In genomic region chr12:39930066-39930465, GRCh38 we compare ENCODE assay signal across 32 cellular contexts.
"Had no signal": no experiment of that assay in that cellular context is flagged by ENCODE, and none has a peak within 500 bp of the region (broad histone marks: within the 10 kb centered on the region; RNA-seq: fewer than 3 reads in every experiment).

No MANE protein-coding gene starts in this region.

- H3K9me3 Mint-ChIP-seq: activated CD4-positive, alpha-beta memory T cell treated with anti-CD3 and anti-CD28 coated beads, Interleukin-2, amount 10 ng/mL, durations not matched to agents 7 days and 5 days; activated CD4-positive, alpha-beta T cell treated with anti-CD3 and anti-CD28 coated beads, Interleukin-2, amount 10 ng/mL, durations not matched to agents 7 days and 5 days; activated naive CD4-positive, alpha-beta T cell treated with anti-CD3 and anti-CD28 coated beads, Interleukin-2, amount 10 ng/mL, durations not matched to agents 7 days and 5 days; activated naive CD4-positive, alpha-beta T cell treated with anti-CD3 and anti-CD28 coated beads, Interleukin-2, amount 50 U/mL, for 72 hours; activated naive CD8-positive, alpha-beta T cell treated with anti-CD3 and anti-CD28 coated beads, Interleukin-2, amount 10 ng/mL, durations not matched to agents 7 days and 5 days; activated T-cell treated with anti-CD3 and anti-CD28 coated beads, Interleukin-2, amount 50 U/mL, for 24 hours; activated T-cell treated with anti-CD3 and anti-CD28 coated beads, Interleukin-2, amount 50 U/mL, for 72 hours; central memory CD8-positive, alpha-beta T cell; effector memory CD8-positive, alpha-beta T cell; T-helper 2 cell treated with Interferon-gamma antibody and Interleukin-4, amounts not matched to agents 5 μg/mL and 100 μg/mL, for 36 hours had no signal

- H3K27ac ChIP-seq: brain microvascular endothelial cell, esophagus muscularis mucosa, foreskin keratinocyte, gastrocnemius medialis, heart right ventricle, hepatocyte had no signal

- H3K27ac Mint-ChIP-seq: activated CD4-positive, alpha-beta memory T cell treated with anti-CD3 and anti-CD28 coated beads, Interleukin-2, amount 10 ng/mL, durations not matched to agents 7 days and 5 days; activated CD4-positive, alpha-beta T cell treated with anti-CD3 and anti-CD28 coated beads, Interleukin-2, amount 10 ng/mL, durations not matched to agents 7 days and 5 days; activated naive CD4-positive, alpha-beta T cell treated with anti-CD3 and anti-CD28 coated beads, Interleukin-2, amount 10 ng/mL, durations not matched to agents 7 days and 5 days; activated naive CD4-positive, alpha-beta T cell treated with anti-CD3 and anti-CD28 coated beads, Interleukin-2, amount 50 U/mL, for 72 hours; activated naive CD8-positive, alpha-beta T cell treated with anti-CD3 and anti-CD28 coated beads, Interleukin-2, amount 10 ng/mL, durations not matched to agents 7 days and 5 days; activated T-cell treated with anti-CD3 and anti-CD28 coated beads, Interleukin-2, amount 50 U/mL, for 24 hours; activated T-cell treated with anti-CD3 and anti-CD28 coated beads, Interleukin-2, amount 50 U/mL, for 72 hours; effector memory CD8-positive, alpha-beta T cell; T-helper 2 cell treated with Interferon-gamma antibody and Interleukin-4, amounts not matched to agents 5 μg/mL and 100 μg/mL, for 36 hours had no signal

- H3K79me2 ChIP-seq: hepatocyte had no signal

- H3K9me3 ChIP-seq: esophagus muscularis mucosa, gastrocnemius medialis, heart right ventricle had no signal

- H3K4me2 ChIP-seq: hepatocyte had no signal

- H3K4me1 ChIP-seq: foreskin keratinocyte, gastrocnemius medialis had no signal

- H3K27me3 Mint-ChIP-seq: activated CD4-positive, alpha-beta memory T cell treated with anti-CD3 and anti-CD28 coated beads, Interleukin-2, amount 10 ng/mL, durations not matched to agents 7 days and 5 days; activated CD4-positive, alpha-beta T cell treated with anti-CD3 and anti-CD28 coated beads, Interleukin-2, amount 10 ng/mL, durations not matched to agents 7 days and 5 days; activated naive CD4-positive, alpha-beta T cell treated with anti-CD3 and anti-CD28 coated beads, Interleukin-2, amount 10 ng/mL, durations not matched to agents 7 days and 5 days; activated naive CD8-positive, alpha-beta T cell treated with anti-CD3 and anti-CD28 coated beads, Interleukin-2, amount 10 ng/mL, durations not matched to agents 7 days and 5 days; activated T-cell treated with anti-CD3 and anti-CD28 coated beads, Interleukin-2, amount 50 U/mL, for 24 hours; central memory CD8-positive, alpha-beta T cell; effector memory CD8-positive, alpha-beta T cell; T-helper 17 cell had no signal

- DNase-seq: activated CD4-positive, alpha-beta memory T cell treated with anti-CD3 and anti-CD28 coated beads, Interleukin-2, amount 10 ng/mL, durations not matched to agents 7 days and 5 days; activated CD4-positive, alpha-beta T cell treated with anti-CD3 and anti-CD28 coated beads for 1 hour; activated CD4-positive, alpha-beta T cell treated with anti-CD3 and anti-CD28 coated beads for 4 hours; activated CD4-positive, alpha-beta T cell treated with anti-CD3 and anti-CD28 coated beads, Interleukin-2, amount 10 ng/mL, durations not matched to agents 7 days and 5 days; activated CD4-positive, alpha-beta T cell treated with anti-CD3 and anti-CD28 coated beads, Interleukin-2, amount 50 U/mL, for 4 hours; activated CD4-positive, CD25-positive, alpha-beta regulatory T cell; activated CD8-positive, alpha-beta memory T cell treated with anti-CD3 and anti-CD28 coated beads, Interleukin-2, amount 50 U/mL, for 48 hours; activated gamma-delta T cell; activated naive CD4-positive, alpha-beta T cell; activated naive CD4-positive, alpha-beta T cell treated with anti-CD3 and anti-CD28 coated beads, Interleukin-2, amount 10 ng/mL, durations not matched to agents 7 days and 5 days; activated naive CD8-positive, alpha-beta T cell treated with anti-CD3 and anti-CD28 coated beads, Interleukin-2, amount 10 ng/mL, durations not matched to agents 7 days and 5 days; activated T-cell treated with anti-CD3 and anti-CD28 coated beads for 4 hours; activated T-cell treated with anti-CD3 and anti-CD28 coated beads, Interleukin-2, amount 50 U/mL, for 24 hours; activated T-cell treated with anti-CD3 and anti-CD28 coated beads, Interleukin-2, amount 50 U/mL, for 72 hours; brain microvascular endothelial cell; cortex of kidney; dermis blood vessel endothelial cell; effector CD4-positive, alpha-beta T cell; effector memory CD8-positive, alpha-beta T cell; erythroblast; foreskin keratinocyte; gastrocnemius medialis; heart right ventricle; T-helper 17 cell had no signal

- ATAC-seq: activated naive CD4-positive, alpha-beta T cell treated with anti-CD3 and anti-CD28 coated beads, Interleukin-2, amount 50 U/mL, for 72 hours; activated T-cell treated with anti-CD3 and anti-CD28 coated beads, Interleukin-2, amount 50 U/mL, for 72 hours; effector memory CD8-positive, alpha-beta T cell; foreskin keratinocyte; gastrocnemius medialis; heart right ventricle; T-helper 17 cell had no signal

- H3K4me1 Mint-ChIP-seq: activated naive CD4-positive, alpha-beta T cell treated with anti-CD3 and anti-CD28 coated beads, Interleukin-2, amount 10 ng/mL, durations not matched to agents 7 days and 5 days; activated naive CD8-positive, alpha-beta T cell treated with anti-CD3 and anti-CD28 coated beads, Interleukin-2, amount 10 ng/mL, durations not matched to agents 7 days and 5 days had no signal

- H3K27me3 ChIP-seq: brain microvascular endothelial cell, esophagus muscularis mucosa, foreskin keratinocyte, gastrocnemius medialis, heart right ventricle, hepatocyte had no signal

- H3K36me3 Mint-ChIP-seq: activated naive CD4-positive, alpha-beta T cell treated with anti-CD3 and anti-CD28 coated beads, Interleukin-2, amount 10 ng/mL, durations not matched to agents 7 days and 5 days; activated naive CD4-positive, alpha-beta T cell treated with anti-CD3 and anti-CD28 coated beads, Interleukin-2, amount 50 U/mL, for 72 hours; activated naive CD8-positive, alpha-beta T cell treated with anti-CD3 and anti-CD28 coated beads, Interleukin-2, amount 10 ng/mL, durations not matched to agents 7 days and 5 days had no signal

- H2AFZ ChIP-seq: hepatocyte had no signal

- FAIRE-seq: astrocyte, bronchial epithelial cell, colon had no signal

- H3K4me3 Mint-ChIP-seq: activated CD4-positive, alpha-beta memory T cell treated with anti-CD3 and anti-CD28 coated beads, Interleukin-2, amount 10 ng/mL, durations not matched to agents 7 days and 5 days; activated CD4-positive, alpha-beta T cell treated with anti-CD3 and anti-CD28 coated beads, Interleukin-2, amount 10 ng/mL, durations not matched to agents 7 days and 5 days; activated naive CD4-positive, alpha-beta T cell treated with anti-CD3 and anti-CD28 coated beads, Interleukin-2, amount 10 ng/mL, durations not matched to agents 7 days and 5 days; activated naive CD8-positive, alpha-beta T cell treated with anti-CD3 and anti-CD28 coated beads, Interleukin-2, amount 10 ng/mL, durations not matched to agents 7 days and 5 days; activated T-cell treated with anti-CD3 and anti-CD28 coated beads, Interleukin-2, amount 50 U/mL, for 24 hours; activated T-cell treated with anti-CD3 and anti-CD28 coated beads, Interleukin-2, amount 50 U/mL, for 72 hours; central memory CD8-positive, alpha-beta T cell; effector memory CD8-positive, alpha-beta T cell; T-helper 17 cell; T-helper 2 cell treated with Interferon-gamma antibody and Interleukin-4, amounts not matched to agents 5 μg/mL and 100 μg/mL, for 36 hours had no signal

- H3K4me3 ChIP-seq: esophagus muscularis mucosa, gastrocnemius medialis, heart right ventricle, hepatocyte had no signal

- H3K36me3 ChIP-seq: brain microvascular endothelial cell, esophagus muscularis mucosa, gastrocnemius medialis, heart right ventricle had no signal
